In the genomic region with DNA sequence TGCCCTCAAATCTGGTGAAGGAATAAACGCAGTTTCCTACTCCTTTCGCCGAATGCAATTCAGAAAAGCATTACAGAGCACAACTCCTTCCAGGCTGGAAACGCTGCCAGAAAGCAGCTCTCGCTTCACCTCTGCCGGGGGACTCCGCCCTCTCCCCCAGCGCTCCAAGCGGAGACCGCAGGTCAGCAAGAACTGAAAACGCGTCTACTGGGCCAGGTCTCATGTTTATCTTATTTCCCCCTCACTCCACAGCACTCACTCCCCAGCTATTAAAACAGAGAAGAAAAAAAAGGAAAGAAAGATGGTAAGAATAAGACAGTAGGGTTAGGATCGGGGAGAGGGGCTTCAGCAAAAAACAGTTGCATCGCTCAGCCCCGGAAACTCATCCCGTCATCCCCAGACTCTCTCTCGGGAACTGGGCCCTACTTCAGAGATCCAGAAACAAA, we compare ENCODE assay signal across 8 cellular contexts. TPM values are rescaled to one million over a fixed set of nuclear protein-coding genes. Genes with fewer than 3 reads are reported as not detected.
DNase-seq lines count a peak whose midpoint lies in the region; ATAC-seq and TF ChIP-seq lines count a peak whose summit lies in the region.

No MANE protein-coding gene starts in this region.

- H3K4me1 ChIP-seq in PC-9 (replicated peaks; ENCODE audit: insufficient read depth) = peaks cover 20% of the 10 kb centered on the region
- H3K4me1 ChIP-seq in esophagus (ENCODE audit: control insufficient read depth in 2 of 2, insufficient read depth in 2 of 2, low read length in 1 of 2) = no peaks in the 10 kb centered on the region
- peaks cover 17% of the 10 kb centered on the region for H3K4me1 ChIP-seq in muscle layer of colon (ENCODE audit: insufficient read depth, low read length)

- H4K20me1 ChIP-seq in PC-9 (ENCODE audit: insufficient read depth) = no peaks in the 10 kb centered on the region; the same call in 1 of the 2 replicates

- CTCF ChIA-PET in PC-9 (lab: Charles Lee) = interaction anchor here (0.6 to 0.7 kb wide), 3 partner anchors 49 to 123 kb away, joined by 3 read pairs; no protein-coding TSS in a partner anchor

- DNase-seq in CMK (ENCODE audit: low read depth) (peak; percentile 65), HuH-7.5 (ENCODE audit: low spot score) (peak; percentile 29), PC-9 (peak; percentile 67 to 69)
- peak; percentile 45 for DNase-seq in activated T-cell treated with anti-CD3 and anti-CD28 coated beads, Interleukin-2, amount 50 U/mL, for 4 hours
- peak; percentile 22 to 49 for DNase-seq in stimulated activated CD8-positive, alpha-beta memory T cell treated with anti-CD3 and anti-CD28 coated beads, Interleukin-7, amount 100 ng/mL, for 4 hours (ENCODE audit: low read depth in 2 of 2)

- no peak for TF ChIP-seq CTCF in PC-9 (conservative IDR thresholded peaks at IDR 0.05)

- H3F3A ChIP-seq in PC-9 (ENCODE audit: insufficient read depth, low read depth) = peaks cover 25% of the 10 kb centered on the region; the same call in 1 of the 2 replicates

- intact Hi-C loops in PC-9 (cut with micrococcal nuclease; ENCODE audit: unreplicated experiment) = loop anchor here (2.0 to 5.0 kb wide), 3 partner anchors 124 to 661 kb away; partner anchors contain the start of gene KCNH1

- H3K4me3 Mint-ChIP-seq in activated T-cell treated with anti-CD3 and anti-CD28 coated beads, Interleukin-2, amount 50 U/mL, for 4 hours = peak overlapping the region; percentile 86

- peak overlapping the region; percentile 99 for H2AFZ ChIP-seq in PC-9

- H3K4me1 Mint-ChIP-seq in activated T-cell treated with anti-CD3 and anti-CD28 coated beads, Interleukin-2, amount 50 U/mL, for 4 hours (ENCODE audit: low read depth) = peaks cover 22% of the 10 kb centered on the region

- H3K36me3 Mint-ChIP-seq in activated T-cell treated with anti-CD3 and anti-CD28 coated beads, Interleukin-2, amount 50 U/mL, for 4 hours (ENCODE audit: insufficient read depth) = no peaks in the 10 kb centered on the region

- no peaks in the 10 kb centered on the region for H3K9me3 Mint-ChIP-seq in activated T-cell treated with anti-CD3 and anti-CD28 coated beads, Interleukin-2, amount 50 U/mL, for 4 hours

- H3K27me3 ChIP-seq in PC-9 (ENCODE audit: insufficient read depth, low read depth) (no peaks in the 10 kb centered on the region), esophagus (ENCODE audit: control insufficient read depth in 1 of 2, insufficient read depth in 2 of 2, low read length in 2 of 2) (no peaks in the 10 kb centered on the region), muscle layer of colon (ENCODE audit: control insufficient read depth in 1 of 2, insufficient read depth in 2 of 2, low read length in 2 of 2) (no peaks in the 10 kb centered on the region)

- no peaks in the 10 kb centered on the region for H3K27me3 Mint-ChIP-seq in activated T-cell treated with anti-CD3 and anti-CD28 coated beads, Interleukin-2, amount 50 U/mL, for 4 hours (ENCODE audit: low read depth)

- WGBS in esophagus, 2 donors = 1% methylated on average over 17 of the region's 17 CpGs

- H3K36me3 ChIP-seq in PC-9 (ENCODE audit: low read depth) (no peaks in the 10 kb centered on the region), esophagus (ENCODE audit: control insufficient read depth in 2 of 2, insufficient read depth in 2 of 2, low read length in 1 of 2) (no peaks in the 10 kb centered on the region), muscle layer of colon (ENCODE audit: insufficient read depth, low read length) (no peaks in the 10 kb centered on the region)

- H3K4me2 ChIP-seq in PC-9 = peak overlapping the region; percentile 94

- ATAC-seq in GM21515 (IDR thresholded peaks at IDR 0.05; ENCODE audit: unreplicated experiment) = peak; percentile 45
- ATAC-seq in activated T-cell treated with anti-CD3 and anti-CD28 coated beads, Interleukin-2, amount 50 U/mL, for 4 hours = peak; percentile 18 to 19

- POLR2A ChIA-PET in PC-9 (lab: Charles Lee; ENCODE audit: unreplicated experiment) = interaction anchor here (0.6 kb wide), 1 partner anchor 1927 kb away, joined by 3 read pairs; no protein-coding TSS in a partner anchor

- H3K27ac ChIP-seq in PC-9 (peak overlapping the region; percentile 79), esophagus (ENCODE audit: low read depth in 2 of 2, low read length in 1 of 2) (peak overlapping the region; percentile 98 to 99), muscle layer of colon (ENCODE audit: low read depth, low read length) (peak overlapping the region; percentile 99)

- H3K9ac ChIP-seq in muscle layer of colon (ENCODE audit: low read length) = peak overlapping the region; percentile 83

- peak overlapping the region; percentile 58 for H3K4me3 ChIP-seq in PC-9
- H3K4me3 ChIP-seq in esophagus (ENCODE audit: low read depth in 1 of 2, low read length in 2 of 2) = peak overlapping the region; percentile 65 to 79
- peak overlapping the region; percentile 69 to 87 for H3K4me3 ChIP-seq in muscle layer of colon (ENCODE audit: low read depth in 1 of 2, low read length in 2 of 2)

- BruUV-seq in PC-9 (replicated peaks; lab: Mats Ljungman, UMichigan) = TSS peak; percentile 90

- no peaks in the 10 kb centered on the region for H3K9me3 ChIP-seq in PC-9 (ENCODE audit: insufficient read depth, low read depth)
- no peaks in the 10 kb centered on the region for H3K9me3 ChIP-seq in esophagus (ENCODE audit: control insufficient read depth in 2 of 2, insufficient read depth in 1 of 2, low read depth in 1 of 2, low read length in 1 of 2)
- H3K9me3 ChIP-seq in muscle layer of colon (ENCODE audit: low read length) = no peaks in the 10 kb centered on the region

- H3K9me2 ChIP-seq in PC-9 (ENCODE audit: insufficient read depth) = no peaks in the 10 kb centered on the region

- H3K79me2 ChIP-seq in PC-9 (ENCODE audit: low read depth) = peaks cover 17% of the 10 kb centered on the region

RNA-seq across cellular contexts. Expression of gene RCOR3, which starts 0.8 kb away (rescaled TPM):
- total RNA-seq in PC-9 (2021) = 42.1 and 48.7 TPM in 2 replicates
- total RNA-seq in activated T-cell treated with anti-CD3 and anti-CD28 coated beads, Interleukin-2, amount 50 U/mL, for 4 hours = 10 to 100 TPM; 23.1 to 25.5 (median 24.5) TPM
- polyA plus RNA-seq in esophagus = 10 to 100 TPM; 12.4 to 20.6 TPM

Comparison
In these comparisons a context has a peak if more than half of its experiments do, and no peak if none do; other contexts are left out.
1. Peak in every context shown above with its lines: DNase-seq, ATAC-seq, H3K4me3 ChIP-seq and H3K27ac ChIP-seq.